1 cellular context compared by ENCODE assay signal in genomic region chr3:187958432-187959003, GRCh38.
TF ChIP-seq lines count a peak whose summit lies in the region.

No MANE protein-coding gene starts in this region.

TF ChIP-seq in A549, 52 proteins besides CTCF, POLR2A, EP300 and RAD21 (continued from another document):
- TF ChIP-seq PBX3 (IDR thresholded peaks at IDR 0.05) (no peak), FOXS1 (CRISPR knock-in tag; IDR thresholded peaks at IDR 0.05) (no peak), MAZ (IDR thresholded peaks at IDR 0.05; ENCODE audit: borderline replicate concordance, low read depth, low read length) (no peak), SMC3 (IDR thresholded peaks at IDR 0.05) (no peak)
